Comparison of ENCODE assay signal across 1 cellular context in the genomic region with DNA sequence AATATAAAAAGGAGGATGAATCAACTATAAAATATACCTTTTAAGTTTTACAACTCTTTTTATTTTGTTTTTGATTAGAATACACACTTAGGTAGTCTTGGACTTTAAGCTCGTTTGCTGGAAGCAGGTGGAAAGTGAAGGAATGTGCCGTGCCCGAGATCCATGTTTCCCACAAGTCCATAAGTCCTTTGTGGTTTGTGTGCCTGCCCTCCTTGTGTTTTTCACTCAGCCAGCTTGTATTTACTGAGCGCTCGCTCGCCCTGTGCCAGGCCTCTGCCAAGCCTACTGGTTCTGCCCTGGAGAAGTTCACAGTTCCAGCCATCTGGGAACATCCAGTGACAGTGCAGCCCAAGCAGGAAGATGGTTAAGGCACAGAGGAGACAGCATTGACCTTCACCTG.
TF ChIP-seq lines count a peak whose summit lies in the region.

No MANE protein-coding gene starts in this region.

TF ChIP-seq in liver, 16 proteins besides CTCF, POLR2A, EP300 and RAD21 (continued from another document):
- TF ChIP-seq, protein P1, sequence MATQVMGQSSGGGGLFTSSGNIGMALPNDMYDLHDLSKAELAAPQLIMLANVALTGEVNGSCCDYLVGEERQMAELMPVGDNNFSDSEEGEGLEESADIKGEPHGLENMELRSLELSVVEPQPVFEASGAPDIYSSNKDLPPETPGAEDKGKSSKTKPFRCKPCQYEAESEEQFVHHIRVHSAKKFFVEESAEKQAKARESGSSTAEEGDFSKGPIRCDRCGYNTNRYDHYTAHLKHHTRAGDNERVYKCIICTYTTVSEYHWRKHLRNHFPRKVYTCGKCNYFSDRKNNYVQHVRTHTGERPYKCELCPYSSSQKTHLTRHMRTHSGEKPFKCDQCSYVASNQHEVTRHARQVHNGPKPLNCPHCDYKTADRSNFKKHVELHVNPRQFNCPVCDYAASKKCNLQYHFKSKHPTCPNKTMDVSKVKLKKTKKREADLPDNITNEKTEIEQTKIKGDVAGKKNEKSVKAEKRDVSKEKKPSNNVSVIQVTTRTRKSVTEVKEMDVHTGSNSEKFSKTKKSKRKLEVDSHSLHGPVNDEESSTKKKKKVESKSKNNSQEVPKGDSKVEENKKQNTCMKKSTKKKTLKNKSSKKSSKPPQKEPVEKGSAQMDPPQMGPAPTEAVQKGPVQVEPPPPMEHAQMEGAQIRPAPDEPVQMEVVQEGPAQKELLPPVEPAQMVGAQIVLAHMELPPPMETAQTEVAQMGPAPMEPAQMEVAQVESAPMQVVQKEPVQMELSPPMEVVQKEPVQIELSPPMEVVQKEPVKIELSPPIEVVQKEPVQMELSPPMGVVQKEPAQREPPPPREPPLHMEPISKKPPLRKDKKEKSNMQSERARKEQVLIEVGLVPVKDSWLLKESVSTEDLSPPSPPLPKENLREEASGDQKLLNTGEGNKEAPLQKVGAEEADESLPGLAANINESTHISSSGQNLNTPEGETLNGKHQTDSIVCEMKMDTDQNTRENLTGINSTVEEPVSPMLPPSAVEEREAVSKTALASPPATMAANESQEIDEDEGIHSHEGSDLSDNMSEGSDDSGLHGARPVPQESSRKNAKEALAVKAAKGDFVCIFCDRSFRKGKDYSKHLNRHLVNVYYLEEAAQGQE (IDR thresholded peaks at IDR 0.05), result no peak
- no peak for TF ChIP-seq FOXA1 (IDR thresholded peaks at IDR 0.05)
- peak; percentile 42 for TF ChIP-seq FOXA2 (IDR thresholded peaks at IDR 0.05)
- peak; percentile 58 for TF ChIP-seq MAX (IDR thresholded peaks at IDR 0.05)
- no peak for TF ChIP-seq ATF3 (IDR thresholded peaks at IDR 0.05)
- TF ChIP-seq YY1 (IDR thresholded peaks at IDR 0.05), result peak; percentile 42
- no peak for TF ChIP-seq GABPA (IDR thresholded peaks at IDR 0.05 in 1 of 2, conservative IDR thresholded peaks at IDR 0.05 in 1 of 2)
- no peak for TF ChIP-seq TAF1 (conservative IDR thresholded peaks at IDR 0.05)
- TF ChIP-seq JUND (IDR thresholded peaks at IDR 0.05), result no peak
- no peak for TF ChIP-seq EGR1 (IDR thresholded peaks at IDR 0.05; ENCODE audit: low read depth in 2 of 2)
- TF ChIP-seq HNF4A (conservative IDR thresholded peaks at IDR 0.05), result peak; percentile 68 to 78
- no peak for TF ChIP-seq NR2F2 (IDR thresholded peaks at IDR 0.05)
- TF ChIP-seq, protein P2, sequence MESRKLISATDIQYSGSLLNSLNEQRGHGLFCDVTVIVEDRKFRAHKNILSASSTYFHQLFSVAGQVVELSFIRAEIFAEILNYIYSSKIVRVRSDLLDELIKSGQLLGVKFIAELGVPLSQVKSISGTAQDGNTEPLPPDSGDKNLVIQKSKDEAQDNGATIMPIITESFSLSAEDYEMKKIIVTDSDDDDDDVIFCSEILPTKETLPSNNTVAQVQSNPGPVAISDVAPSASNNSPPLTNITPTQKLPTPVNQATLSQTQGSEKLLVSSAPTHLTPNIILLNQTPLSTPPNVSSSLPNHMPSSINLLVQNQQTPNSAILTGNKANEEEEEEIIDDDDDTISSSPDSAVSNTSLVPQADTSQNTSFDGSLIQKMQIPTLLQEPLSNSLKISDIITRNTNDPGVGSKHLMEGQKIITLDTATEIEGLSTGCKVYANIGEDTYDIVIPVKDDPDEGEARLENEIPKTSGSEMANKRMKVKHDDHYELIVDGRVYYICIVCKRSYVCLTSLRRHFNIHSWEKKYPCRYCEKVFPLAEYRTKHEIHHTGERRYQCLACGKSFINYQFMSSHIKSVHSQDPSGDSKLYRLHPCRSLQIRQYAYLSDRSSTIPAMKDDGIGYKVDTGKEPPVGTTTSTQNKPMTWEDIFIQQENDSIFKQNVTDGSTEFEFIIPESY (IDR thresholded peaks at IDR 0.05), result no peak
- TF ChIP-seq RXRA (IDR thresholded peaks at IDR 0.05), result peak; percentile 12 to 60
